8 cellular contexts compared by ENCODE assay signal in the genomic region with DNA sequence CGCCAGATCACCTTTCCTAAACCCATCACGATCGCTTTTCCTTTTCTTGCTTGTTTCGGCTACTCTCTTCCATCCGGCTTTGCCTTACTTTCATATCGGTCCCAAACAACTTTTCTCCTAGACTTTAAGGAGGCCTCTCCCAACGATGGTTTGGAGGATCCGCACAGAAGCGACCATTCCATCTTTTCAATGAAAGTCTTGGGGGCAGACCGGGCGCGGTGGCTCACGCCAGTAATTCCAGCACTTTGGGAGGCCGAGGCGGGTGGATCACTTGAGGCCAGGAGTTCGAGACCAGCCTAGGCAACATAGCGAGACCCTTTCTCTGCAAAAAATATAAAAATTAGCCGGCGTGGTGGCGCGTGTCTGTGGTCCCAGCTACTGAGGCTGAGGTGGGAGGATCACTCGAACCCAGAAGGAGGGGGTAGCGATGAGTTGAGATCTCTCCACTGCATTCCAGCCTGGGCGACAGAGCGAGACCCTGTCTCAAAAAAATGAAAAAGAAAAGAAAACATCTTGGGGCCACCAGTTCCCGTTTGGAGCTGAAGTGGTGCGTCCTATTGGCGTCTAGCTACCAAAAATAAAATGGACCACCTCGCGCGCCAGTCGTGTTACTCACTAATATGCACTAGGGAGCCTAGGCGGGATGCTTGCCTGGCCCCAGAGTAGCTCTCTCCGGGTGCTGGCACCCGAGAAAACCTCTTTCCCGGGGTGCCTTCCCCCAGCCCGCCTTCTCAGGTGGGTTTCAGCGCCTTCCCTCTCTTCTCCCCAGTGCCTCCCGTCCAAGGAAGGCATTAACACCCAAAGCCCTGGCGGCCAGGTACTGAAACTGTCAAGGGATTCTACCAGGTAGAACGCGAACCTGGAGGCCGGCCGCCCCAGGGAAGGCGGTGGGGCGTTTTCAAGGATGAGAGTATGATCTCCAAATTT. TPM values are rescaled to one million over a fixed set of nuclear protein-coding genes. Genes with fewer than 3 reads are reported as not detected.
A peak's percentile ranks its signal among the peaks of the same experiment; 100 is the strongest.
DNase-seq lines count a peak whose midpoint lies in the region; ATAC-seq and TF ChIP-seq lines count a peak whose summit lies in the region.

No MANE protein-coding gene starts in this region.

- no peak overlapping the region for H4K91ac ChIP-seq in trophoblast cell (ENCODE audit: low read depth, low read length)

- H2BK120ac ChIP-seq in trophoblast cell (ENCODE audit: insufficient read depth, low read length, poor library complexity), result peak overlapping the region; percentile 58

- H3K9ac ChIP-seq in OCI-LY1 (ENCODE audit: low read length) (peak overlapping the region; percentile 76), trophoblast cell (ENCODE audit: low read length) (no peak overlapping the region)

- no peak overlapping the region for H2AK5ac ChIP-seq in trophoblast cell (ENCODE audit: low read length)

- peak in 1 of 2 donors; percentile 30 for DNase-seq in foreskin fibroblast
- peak; percentile 68 to 82 for DNase-seq in trophoblast cell
- DNase-seq in type B pancreatic cell (ENCODE audit: extremely low spot score, unreplicated experiment), result no peak
- DNase-seq in globus pallidus (ENCODE audit: low spot score), result no peak

- H3K27me3 Mint-ChIP-seq in activated T-helper 17 cell treated with anti-CD3 and anti-CD28 coated beads, Interleukin-2, amount 50 U/mL, for 72 hours, result peaks cover 4% of the 10 kb centered on the region
- H3K27me3 Mint-ChIP-seq in type B pancreatic cell, result peaks cover 4% of the 10 kb centered on the region

- no peaks in the 10 kb centered on the region for H3K9me2 ChIP-seq in OCI-LY1 (ENCODE audit: low read depth, low read length)

- H3K18ac ChIP-seq in trophoblast cell (ENCODE audit: low read length), result no peak overlapping the region

- H3K27ac Mint-ChIP-seq in activated T-helper 17 cell treated with anti-CD3 and anti-CD28 coated beads, Interleukin-2, amount 50 U/mL, for 72 hours, result peak overlapping the region; percentile 100
- peak overlapping the region; percentile 96 for H3K27ac Mint-ChIP-seq in type B pancreatic cell

- no peak overlapping the region for H2BK5ac ChIP-seq in trophoblast cell (ENCODE audit: low read depth, low read length, poor library complexity)

- peak overlapping the region; percentile 91 for H3K4me3 Mint-ChIP-seq in activated T-helper 17 cell treated with anti-CD3 and anti-CD28 coated beads, Interleukin-2, amount 50 U/mL, for 72 hours
- peak overlapping the region; percentile 91 for H3K4me3 Mint-ChIP-seq in type B pancreatic cell

- peak; percentile 56; the same call in 2 of the 3 replicates for TF ChIP-seq CTCF in GM12872 (IDR thresholded peaks at IDR 0.05; ENCODE audit: insufficient read depth, low read depth, low read length)
- peak; percentile 56 for TF ChIP-seq CTCF in OCI-LY1 (IDR thresholded peaks at IDR 0.05; ENCODE audit: low read length)
- TF ChIP-seq CTCF in foreskin fibroblast (IDR thresholded peaks at IDR 0.05; ENCODE audit: low read depth, low read length), result peak; percentile 33
- TF ChIP-seq CTCF in type B pancreatic cell (conservative IDR thresholded peaks at IDR 0.05), result peak; percentile 67

- H3K9me3 Mint-ChIP-seq in activated T-helper 17 cell treated with anti-CD3 and anti-CD28 coated beads, Interleukin-2, amount 50 U/mL, for 72 hours, result no peaks in the 10 kb centered on the region
- peaks cover 3% of the 10 kb centered on the region for H3K9me3 Mint-ChIP-seq in type B pancreatic cell

- H3K4ac ChIP-seq in trophoblast cell (ENCODE audit: low read depth, low read length), result no peak overlapping the region

- no peaks in the 10 kb centered on the region for H3K27me3 ChIP-seq in OCI-LY1 (ENCODE audit: insufficient read depth, low read length)
- no peaks in the 10 kb centered on the region for H3K27me3 ChIP-seq in trophoblast cell (ENCODE audit: insufficient read depth, low read length)

- H3K79me2 ChIP-seq in OCI-LY1 (ENCODE audit: insufficient read depth, low read length) (peaks cover 38% of the 10 kb centered on the region), trophoblast cell (ENCODE audit: control insufficient read depth, insufficient read depth, low read length, poor library complexity) (peaks cover 7% of the 10 kb centered on the region)

- H3K4me2 ChIP-seq in OCI-LY1 (ENCODE audit: low read length), result peak overlapping the region; percentile 68
- H3K4me2 ChIP-seq in trophoblast cell (ENCODE audit: low read length), result peak overlapping the region; percentile 91

- no peaks in the 10 kb centered on the region for H3K36me3 ChIP-seq in OCI-LY1 (ENCODE audit: insufficient read depth, low read length)
- H3K36me3 ChIP-seq in trophoblast cell (ENCODE audit: control insufficient read depth in 1 of 2, insufficient read depth in 2 of 2, low read length in 2 of 2), result no peaks in the 10 kb centered on the region

- WGBS in trophoblast cell (ENCODE audit: extremely low coverage, insufficient coverage, insufficient read length), result no CpG with 5 or more reads among the region's 46 CpGs

- H3K9me3 ChIP-seq in OCI-LY1 (ENCODE audit: low read length), result no peaks in the 10 kb centered on the region
- H3K9me3 ChIP-seq in trophoblast cell (ENCODE audit: insufficient read depth, low read depth, low read length), result no peaks in the 10 kb centered on the region

- H3K27ac ChIP-seq in OCI-LY1 (ENCODE audit: low read depth, low read length, poor library complexity, severe bottlenecking) (no peak overlapping the region), trophoblast cell (ENCODE audit: low read depth, low read length) (peak overlapping the region; percentile 53)

- H3K4me3 ChIP-seq in OCI-LY1 (ENCODE audit: low read depth, low read length, poor library complexity, severe bottlenecking) (peak overlapping the region; percentile 71), foreskin fibroblast (ENCODE audit: low read depth in 1 of 2, low read length in 2 of 2) (peak overlapping the region; percentile 81 to 96), trophoblast cell (ENCODE audit: low read depth, low read length) (peak overlapping the region; percentile 60)

- H3K79me1 ChIP-seq in trophoblast cell (ENCODE audit: low read length), result peaks cover 5% of the 10 kb centered on the region

- H3K4me1 Mint-ChIP-seq in activated T-helper 17 cell treated with anti-CD3 and anti-CD28 coated beads, Interleukin-2, amount 50 U/mL, for 72 hours, result peaks cover 15% of the 10 kb centered on the region
- peaks cover 19% of the 10 kb centered on the region for H3K4me1 Mint-ChIP-seq in type B pancreatic cell (ENCODE audit: unreplicated experiment)

- peaks cover 28% of the 10 kb centered on the region for H3K36me3 Mint-ChIP-seq in activated T-helper 17 cell treated with anti-CD3 and anti-CD28 coated beads, Interleukin-2, amount 50 U/mL, for 72 hours (ENCODE audit: low read depth)
- no peaks in the 10 kb centered on the region for H3K36me3 Mint-ChIP-seq in type B pancreatic cell

- H3K14ac ChIP-seq in trophoblast cell (ENCODE audit: low read length), result no peak overlapping the region

- peak overlapping the region; percentile 75 for H4K8ac ChIP-seq in trophoblast cell (ENCODE audit: low read depth, low read length)

- H2BK12ac ChIP-seq in trophoblast cell (ENCODE audit: low read length), result no peak overlapping the region

- H3K4me1 ChIP-seq in OCI-LY1 (ENCODE audit: insufficient read depth, low read length, severe bottlenecking) (peaks cover 35% of the 10 kb centered on the region), trophoblast cell (ENCODE audit: control insufficient read depth in 1 of 2, insufficient read depth in 2 of 2, low read length in 2 of 2) (peaks cover 0 to 2% of the 10 kb centered on the region in 2 experiments)

- ATAC-seq in HG02840 (IDR thresholded peaks at IDR 0.05; ENCODE audit: low FRiP score, unreplicated experiment), result peak; percentile 9
- peak; percentile 20 for ATAC-seq in activated T-helper 17 cell treated with anti-CD3 and anti-CD28 coated beads, Interleukin-2, amount 50 U/mL, for 72 hours (replicated peaks)

- no peak overlapping the region for H4K12ac ChIP-seq in trophoblast cell (ENCODE audit: low read depth, low read length)

- H4K20me1 ChIP-seq in OCI-LY1 (ENCODE audit: insufficient read depth, low read length), result no peaks in the 10 kb centered on the region

- no peaks in the 10 kb centered on the region for H3F3A ChIP-seq in OCI-LY1 (ENCODE audit: insufficient read depth, low read length)

- no peak overlapping the region for H3K23ac ChIP-seq in trophoblast cell (ENCODE audit: low read length)

- H2AFZ ChIP-seq in OCI-LY1 (ENCODE audit: low read length) (peak overlapping the region; percentile 56), trophoblast cell (ENCODE audit: insufficient read depth, low read length, poor library complexity) (peak overlapping the region; percentile 95)

RNA-seq across cellular contexts. Expression of gene AP3B1, which starts 0.8 kb away (rescaled TPM):
- 10 to 100 TPM; 46.1 to 48.3 TPM for total RNA-seq in activated T-helper 17 cell treated with anti-CD3 and anti-CD28 coated beads, Interleukin-2, amount 50 U/mL, for 72 hours
- polyA plus RNA-seq in trophoblast cell (2013), result 37.4 and 37.5 TPM in 2 replicates
- total RNA-seq in type B pancreatic cell (ENCODE audit: low replicate concordance), result 43.7 and 48.4 TPM in 2 replicates

Comparison
In these comparisons a context has a peak if more than half of its experiments do, and no peak if none do; other contexts are left out.
1. DNase-seq: peak in trophoblast cell (2 of 2); none in type B pancreatic cell (single experiment) and globus pallidus (single experiment).
2. Peak in every context shown above with its lines, with median percentiles within 50 percentile points of each other: CTCF ChIP-seq and H3K4me3 ChIP-seq.